In genomic region chr15:67745059-67745993, GRCh38 we compare ENCODE assay signal across 2 cellular contexts.
TF ChIP-seq lines count a peak whose summit lies in the region.

No MANE protein-coding gene starts in this region.

TF ChIP-seq in IMR-90, 13 proteins besides CTCF, POLR2A, EP300 and RAD21:
- TF ChIP-seq RCOR1 (IDR thresholded peaks at IDR 0.05; ENCODE audit: insufficient replicate concordance, low read length) (no peak), MAZ (IDR thresholded peaks at IDR 0.05; ENCODE audit: borderline replicate concordance, low read depth, low read length) (no peak), CEBPB (IDR thresholded peaks at IDR 0.05; ENCODE audit: low read depth, low read length) (peak; percentile 98), MXI1 (IDR thresholded peaks at IDR 0.05; ENCODE audit: borderline replicate concordance, low read depth, low read length) (no peak)

TF ChIP-seq in GM12878, 131 proteins besides CTCF, POLR2A, EP300 and RAD21:
- TF ChIP-seq ATF7 (IDR thresholded peaks at IDR 0.05; ENCODE audit: low read depth) (0 out of 2 replicates have a peak, but pooled peaks have one; percentile 4), SPI1 (IDR thresholded peaks at IDR 0.05; ENCODE audit: borderline replicate concordance, insufficient read depth, low read depth, low read length) (no peak), SKIL (IDR thresholded peaks at IDR 0.05; ENCODE audit: low read depth, poor library complexity, severe bottlenecking) (no peak), SRF (IDR thresholded peaks at IDR 0.05; ENCODE audit: low read depth in 2 of 2, low read length in 2 of 2) (no peak), ZNF384 (IDR thresholded peaks at IDR 0.05; ENCODE audit: borderline replicate concordance, low read depth, low read length) (no peak), USF2 (IDR thresholded peaks at IDR 0.05; ENCODE audit: borderline replicate concordance, low read depth, low read length) (no peak), HSF1 (IDR thresholded peaks at IDR 0.05; ENCODE audit: low read depth, low read length) (no peak), ZBTB11 (CRISPR knock-in tag; IDR thresholded peaks at IDR 0.05) (no peak)
